ENCODE assay signal across 25 cellular contexts in genomic region chr5:19625562-19625961, GRCh38.
"Had no signal": no experiment of that assay in that cellular context is flagged by ENCODE, and none has a peak within 500 bp of the region (broad histone marks: within the 10 kb centered on the region; RNA-seq: fewer than 3 reads in every experiment).

No MANE protein-coding gene starts in this region.

- H3K36me3 Mint-ChIP-seq: immature natural killer cell; mesothelial cell of epicardium; naive B cell; natural killer cell; stimulated activated memory B cell treated with anti-CD40 and anti-IgM and Interleukin-4, amounts not matched to agents 10 μg/mL and 1 μg/mL and 100 μg/mL, for 72 hours had no signal

- H3K27me3 ChIP-seq: heart left ventricle, left lung, pancreas, sigmoid colon, spleen, upper lobe of right lung had no signal

- H3K27ac ChIP-seq: heart left ventricle, left lung, lower lobe of right lung, pancreas, prostate gland, sigmoid colon, spleen, upper lobe of right lung had no signal

- H3K36me3 ChIP-seq: heart left ventricle, left lung, lower lobe of right lung, pancreas, prostate gland, sigmoid colon, spleen, upper lobe of right lung had no signal

- H3K4me3 ChIP-seq: heart left ventricle, left lung, lower lobe of right lung, pancreas, prostate gland, sigmoid colon, spleen, upper lobe of right lung had no signal

- DNase-seq: hypothalamus; immature natural killer cell; kidney; left colon; left lung; lower lobe of right lung; mesendoderm; naive B cell; natural killer cell; nucleus accumbens; pancreas; retina; sigmoid colon; small intestine; spleen; stimulated activated CD4-positive, alpha-beta T cell treated with anti-CD3 and anti-CD28 coated beads, Interleukin-4, amount 100 ng/mL, for 4 hours; stimulated activated CD8-positive, alpha-beta memory T cell treated with anti-CD3 and anti-CD28 coated beads, Interleukin-4, amount 100 ng/mL, for 48 hours; stimulated activated naive CD4-positive, alpha-beta T cell treated with Interleukin-2 at 50 U/mL for 16 hours; stimulated activated naive CD8-positive, alpha-beta T cell treated with anti-CD3 and anti-CD28 coated beads, Interleukin-15, amount 100 ng/mL, for 72 hours; upper lobe of right lung had no signal

- H3K9me3 ChIP-seq: left lung, lower lobe of right lung, pancreas, prostate gland, sigmoid colon, upper lobe of right lung had no signal

- H3K4me3 Mint-ChIP-seq: immature natural killer cell; mesothelial cell of epicardium; naive B cell; natural killer cell; stimulated activated memory B cell treated with anti-CD40 and anti-IgM and Interleukin-4, amounts not matched to agents 10 μg/mL and 1 μg/mL and 100 μg/mL, for 72 hours; stimulated activated naive CD8-positive, alpha-beta T cell treated with anti-CD3 and anti-CD28 coated beads, Interleukin-15, amount 100 ng/mL, for 72 hours had no signal

- H3K4me1 ChIP-seq: heart left ventricle, left lung, lower lobe of right lung, pancreas, prostate gland, sigmoid colon, spleen, upper lobe of right lung had no signal

- H3K4me1 Mint-ChIP-seq: immature natural killer cell; naive B cell; natural killer cell; stimulated activated memory B cell treated with anti-CD40 and anti-IgM and Interleukin-4, amounts not matched to agents 10 μg/mL and 1 μg/mL and 100 μg/mL, for 72 hours; stimulated activated naive CD8-positive, alpha-beta T cell treated with anti-CD3 and anti-CD28 coated beads, Interleukin-15, amount 100 ng/mL, for 72 hours had no signal

- ATAC-seq: left colon; left lung; lower lobe of right lung; natural killer cell; pancreas; right cardiac atrium; stimulated activated memory B cell treated with anti-CD40 and anti-IgM and Interleukin-4, amounts not matched to agents 10 μg/mL and 1 μg/mL and 100 μg/mL, for 72 hours; stimulated activated naive CD8-positive, alpha-beta T cell treated with anti-CD3 and anti-CD28 coated beads, Interleukin-15, amount 100 ng/mL, for 72 hours; upper lobe of right lung had no signal

- H3K27ac Mint-ChIP-seq: immature natural killer cell; mesothelial cell of epicardium; naive B cell; natural killer cell; stimulated activated memory B cell treated with anti-CD40 and anti-IgM and Interleukin-4, amounts not matched to agents 10 μg/mL and 1 μg/mL and 100 μg/mL, for 72 hours; stimulated activated naive CD8-positive, alpha-beta T cell treated with anti-CD3 and anti-CD28 coated beads, Interleukin-15, amount 100 ng/mL, for 72 hours had no signal

- H3K27me3 Mint-ChIP-seq: naive B cell; stimulated activated memory B cell treated with anti-CD40 and anti-IgM and Interleukin-4, amounts not matched to agents 10 μg/mL and 1 μg/mL and 100 μg/mL, for 72 hours; stimulated activated naive CD8-positive, alpha-beta T cell treated with anti-CD3 and anti-CD28 coated beads, Interleukin-15, amount 100 ng/mL, for 72 hours had no signal
